8 cellular contexts compared by ENCODE assay signal in genomic region chr13:46721054-46721453, GRCh38.
DNase-seq lines count a peak whose midpoint lies in the region; ATAC-seq and TF ChIP-seq lines count a peak whose summit lies in the region.

No MANE protein-coding gene starts in this region.

- WGBS in H9 (ENCODE audit: extremely low coverage, insufficient read length, low lambda C conversion rate), result no CpG with 5 or more reads among the region's 4 CpGs
- WGBS in mammary epithelial cell (ENCODE audit: low coverage, missing lambda C conversion rate), result 14% methylated on average over 4 of the region's 4 CpGs

- H3K4me1 Mint-ChIP-seq in CD4-positive, alpha-beta T cell (ENCODE audit: low read depth), result no peaks in the 10 kb centered on the region
- no peaks in the 10 kb centered on the region for H3K4me1 Mint-ChIP-seq in H9

- H4K5ac ChIP-seq in H9 (ENCODE audit: insufficient read length, low read depth, low read length), result no peak overlapping the region

- no peak overlapping the region for H2BK5ac ChIP-seq in H9 (ENCODE audit: insufficient read length, low read length)

- H3K36me3 ChIP-seq in mammary epithelial cell (ENCODE audit: insufficient read depth, low read length), result peaks cover 10% of the 10 kb centered on the region

- no peaks in the 10 kb centered on the region for H3K27me3 ChIP-seq in CD4-positive, alpha-beta T cell (ENCODE audit: control insufficient read depth, insufficient read depth, low read length)
- H3K27me3 ChIP-seq in H9 (ENCODE audit: insufficient read depth, low read length) (no peaks in the 10 kb centered on the region), mammary epithelial cell (ENCODE audit: insufficient read depth, low read length) (no peaks in the 10 kb centered on the region)

- no peak overlapping the region for H3K27ac ChIP-seq in CD4-positive, alpha-beta T cell (ENCODE audit: low read depth, low read length)
- H3K27ac ChIP-seq in H9 (ENCODE audit: insufficient read length, low read depth, low read length) (no peak overlapping the region), mammary epithelial cell (ENCODE audit: insufficient read depth, low read depth, low read length) (no peak overlapping the region)

- H2AFZ ChIP-seq in H9 (ENCODE audit: low read length) (no peak overlapping the region), mammary epithelial cell (ENCODE audit: low read depth, low read length) (no peak overlapping the region)

- H2BK12ac ChIP-seq in H9 (ENCODE audit: insufficient read length, low read depth, low read length), result no peak overlapping the region

- intact Hi-C loops in CD4-positive, alpha-beta T cell (cut with DNase I, micrococcal nuclease), result loop anchor here (1.0 kb wide), 2 partner anchors 170 to 228 kb away; no protein-coding TSS in a partner anchor
- intact Hi-C loops in mammary epithelial cell (cut with micrococcal nuclease), result loop anchor here (1.0 kb wide), 2 partner anchors 170 to 228 kb away; no protein-coding TSS in a partner anchor

- no peaks in the 10 kb centered on the region for H3K9me3 Mint-ChIP-seq in CD4-positive, alpha-beta T cell
- H3K9me3 Mint-ChIP-seq in H9, result no peaks in the 10 kb centered on the region; a peak in 1 of 5 replicates

- H3K18ac ChIP-seq in H9 (ENCODE audit: insufficient read length, low read depth, low read length), result no peak overlapping the region

- H4K8ac ChIP-seq in H9 (replicated peaks; ENCODE audit: insufficient read length, low read depth, low read length), result no peak overlapping the region

- H3K4me3 ChIP-seq in mammary epithelial cell (replicated peaks in 1 of 3; ENCODE audit: insufficient read depth in 1 of 3, low read depth in 2 of 3, low read length in 3 of 3), result no peak overlapping the region

- H3K56ac ChIP-seq in H9 (ENCODE audit: insufficient read length, low read depth, low read length), result no peak overlapping the region

- TF ChIP-seq CTCF in CD4-positive, alpha-beta T cell (IDR thresholded peaks at IDR 0.05), result peak; percentile 71
- peak; percentile 86 for TF ChIP-seq CTCF in H9 (conservative IDR thresholded peaks at IDR 0.05)
- peak; percentile 54 to 59 for TF ChIP-seq CTCF in mammary epithelial cell (conservative IDR thresholded peaks at IDR 0.05 in 1 of 2, IDR thresholded peaks at IDR 0.05 in 1 of 2; ENCODE audit: extremely low read depth in 1 of 2, insufficient read depth in 1 of 2, low read depth in 1 of 2, low read length in 2 of 2)

- H3K4me2 ChIP-seq in H9 (ENCODE audit: insufficient read depth, insufficient read length, low read length) (no peak overlapping the region), mammary epithelial cell (ENCODE audit: insufficient read depth, low read depth, low read length) (no peak overlapping the region)

- no peak overlapping the region for H2BK120ac ChIP-seq in H9 (ENCODE audit: low read depth, low read length, poor library complexity, severe bottlenecking)

- no peak overlapping the region for H2BK15ac ChIP-seq in H9 (ENCODE audit: low read depth, low read length)

- POLR2A ChIA-PET in CD4-positive, alpha-beta T cell (lab: Charles Lee), result interaction anchor here (1.0 kb wide), 1 partner anchor 169 kb away, joined by 7 read pairs; no protein-coding TSS in a partner anchor

- H3K14ac ChIP-seq in H9 (ENCODE audit: insufficient read depth, low read length), result no peak overlapping the region

- no peaks in the 10 kb centered on the region for H3K79me1 ChIP-seq in H9 (ENCODE audit: insufficient read depth, low read depth, low read length, poor library complexity, severe bottlenecking)

- no peaks in the 10 kb centered on the region for H3K27me3 Mint-ChIP-seq in CD4-positive, alpha-beta T cell
- H3K27me3 Mint-ChIP-seq in H9 (ENCODE audit: low read depth), result no peaks in the 10 kb centered on the region

- H3K23me2 ChIP-seq in H9 (ENCODE audit: insufficient read length, low read depth, low read length, poor library complexity, severe bottlenecking), result no peaks in the 10 kb centered on the region

- no peak overlapping the region for H3K23ac ChIP-seq in H9 (ENCODE audit: insufficient read length, low read depth, low read length)

- H3K4me3 Mint-ChIP-seq in CD4-positive, alpha-beta T cell, result no peak overlapping the region
- H3K4me3 Mint-ChIP-seq in H9, result no peak overlapping the region

- H4K20me1 ChIP-seq in H9 (ENCODE audit: control insufficient read depth, insufficient read depth, insufficient read length) (no peaks in the 10 kb centered on the region), mammary epithelial cell (ENCODE audit: insufficient read depth, low read length) (no peaks in the 10 kb centered on the region)

- in situ Hi-C loops in mammary epithelial cell (cut with MboI; ENCODE audit: low sequenced_read_pairs in 2 of 2), result loop anchor here (10.0 kb wide), 3 partner anchors 166 to 226 kb away; partner anchors contain the start of gene LRCH1 (in 1 of the 2)

- no peak overlapping the region for H2BK20ac ChIP-seq in H9 (ENCODE audit: low read depth, low read length, poor library complexity, severe bottlenecking)

- peak; percentile 12 to 44 (median 28) for DNase-seq in CD4-positive, alpha-beta T cell
- no peak for DNase-seq in H9
- DNase-seq in T-helper 1 cell, result peak in 3 of 5 donors; percentile 9 to 42 (median 26)
- peak; percentile 11 for DNase-seq in mammary epithelial cell
- no peak for DNase-seq in left lobe of liver (ENCODE audit: low spot score)
- DNase-seq in stimulated activated CD8-positive, alpha-beta memory T cell treated with anti-CD3 and anti-CD28 coated beads, Interleukin-4, amount 100 ng/mL, for 48 hours, result peak; percentile 50
- DNase-seq in HuH-7 (ENCODE audit: low spot score), result no peak

- no peaks in the 10 kb centered on the region for H3K9me3 ChIP-seq in CD4-positive, alpha-beta T cell (ENCODE audit: control insufficient read depth, low read length)
- no peaks in the 10 kb centered on the region for H3K9me3 ChIP-seq in H9 (ENCODE audit: control insufficient read depth, low read depth, low read length)
- H3K9me3 ChIP-seq in mammary epithelial cell (replicated peaks; ENCODE audit: insufficient read depth, low read length), result no peaks in the 10 kb centered on the region

- H3K4ac ChIP-seq in H9 (ENCODE audit: low read depth, low read length), result no peak overlapping the region

- peak; percentile 64 for ATAC-seq in CD4-positive, alpha-beta T cell (ENCODE audit: poor library complexity)
- ATAC-seq in left lobe of liver, result peak; percentile 81
- no peak for ATAC-seq in HG03469 (IDR thresholded peaks at IDR 0.05; ENCODE audit: unreplicated experiment)

- dilution Hi-C loops in mammary epithelial cell (cut with HindIII; ENCODE audit: low sequenced_read_pairs), result no loop called here

- no TSS peak for BruUV-seq in mammary epithelial cell (replicated peaks; lab: Mats Ljungman, UMichigan)

- H4K91ac ChIP-seq in H9 (ENCODE audit: insufficient read length, low read depth, low read length), result no peak overlapping the region

- no peak overlapping the region for H3K9ac ChIP-seq in H9 (ENCODE audit: extremely low read depth, insufficient read length, low read length)
- no peak overlapping the region for H3K9ac ChIP-seq in mammary epithelial cell (ENCODE audit: insufficient read depth, low read length)

- H3K79me2 ChIP-seq in H9 (ENCODE audit: insufficient read depth, low read length), result no peaks in the 10 kb centered on the region
- no peaks in the 10 kb centered on the region for H3K79me2 ChIP-seq in mammary epithelial cell (ENCODE audit: insufficient read depth, low read length)

- H3K36me3 Mint-ChIP-seq in CD4-positive, alpha-beta T cell (ENCODE audit: low read depth), result peaks cover 30% of the 10 kb centered on the region
- H3K36me3 Mint-ChIP-seq in H9 (ENCODE audit: insufficient read depth in 1 of 3, low read depth in 3 of 3), result peaks cover 7 to 22% (median 18%) of the 10 kb centered on the region in 3 experiments; a peak in 6 of 7 replicates

- CTCF ChIA-PET in CD4-positive, alpha-beta T cell (lab: Charles Lee), result interaction anchor here (0.6 to 1.8 kb wide), 6 partner anchors 11 to 227 kb away, joined by 3 to 14 read pairs (median 4); no protein-coding TSS in a partner anchor
- CTCF ChIA-PET in mammary epithelial cell (lab: Charles Lee; ENCODE audit: low non-redundant PET), result interaction anchor here (0.6 to 0.7 kb wide), 2 partner anchors 91 to 169 kb away, joined by 3 read pairs; no protein-coding TSS in a partner anchor

- H3K27ac Mint-ChIP-seq in CD4-positive, alpha-beta T cell, result no peak overlapping the region
- no peak overlapping the region for H3K27ac Mint-ChIP-seq in H9

- no peak overlapping the region for H3T11ph ChIP-seq in H9 (ENCODE audit: low read length)

- H3K4me1 ChIP-seq in H9 (ENCODE audit: insufficient read depth, low read length), result no peaks in the 10 kb centered on the region
- no peaks in the 10 kb centered on the region for H3K4me1 ChIP-seq in mammary epithelial cell (ENCODE audit: insufficient read depth, low read length)

- no peak overlapping the region for H2AK5ac ChIP-seq in H9 (ENCODE audit: insufficient read length, low read length)

Comparison
In these comparisons a context has a peak if more than half of its experiments do, and no peak if none do; other contexts are left out.
1. DNase-seq: peak in CD4-positive, alpha-beta T cell (10 of 10), T-helper 1 cell (3 of 5), mammary epithelial cell (single experiment) and stimulated activated CD8-positive, alpha-beta memory T cell treated with anti-CD3 and anti-CD28 coated beads, Interleukin-4, amount 100 ng/mL, for 48 hours (single experiment); none in H9 (single experiment), left lobe of liver (single experiment) and HuH-7 (single experiment).
2. Peak in every context shown above with its lines, with median percentiles within 50 percentile points of each other: CTCF ChIP-seq.